24 cellular contexts compared by ENCODE assay signal in the genomic region with DNA sequence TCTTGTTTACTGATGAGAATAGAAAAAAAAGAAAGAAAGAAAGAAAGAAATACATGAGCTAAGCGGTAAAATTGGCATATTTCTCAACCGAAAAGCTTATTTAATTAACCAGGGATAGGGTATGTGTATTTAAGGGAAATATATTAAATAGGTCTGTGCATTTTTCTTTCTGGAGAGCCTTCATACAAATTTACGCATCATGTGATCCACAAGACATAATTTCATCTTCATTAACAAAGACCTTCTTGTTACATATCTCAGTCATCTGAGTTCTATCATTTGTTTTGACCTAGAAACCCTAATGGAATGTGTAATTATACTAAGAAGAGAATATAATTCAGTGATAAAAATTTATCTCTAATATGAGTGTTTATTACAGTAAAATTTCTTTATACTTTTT.
"Had no signal": no experiment of that assay in that cellular context is flagged by ENCODE, and none has a peak within 500 bp of the region (broad histone marks: within the 10 kb centered on the region; RNA-seq: fewer than 3 reads in every experiment).

No MANE protein-coding gene starts in this region.

- H3K36me3 Mint-ChIP-seq: mesothelial cell of epicardium; naive B cell; naive thymus-derived CD8-positive, alpha-beta T cell had no signal

- H3K4me1 Mint-ChIP-seq: mesothelial cell of epicardium; naive B cell; naive thymus-derived CD8-positive, alpha-beta T cell had no signal

- H3K27ac ChIP-seq: coronary artery, dorsolateral prefrontal cortex, esophagus muscularis mucosa, foreskin keratinocyte, gastrocnemius medialis, heart right ventricle, left lung, lower lobe of right lung had no signal

- H3K9me3 ChIP-seq: esophagus muscularis mucosa, gastrocnemius medialis, heart right ventricle, left lung, lower lobe of right lung, mucosa of descending colon had no signal

- H3K4me3 Mint-ChIP-seq: mesothelial cell of epicardium; naive B cell; naive thymus-derived CD8-positive, alpha-beta T cell had no signal

- H3K36me3 ChIP-seq: gastrocnemius medialis, left lung had no signal

- H3K27me3 Mint-ChIP-seq: naive B cell; naive thymus-derived CD8-positive, alpha-beta T cell had no signal

- H3K27me3 ChIP-seq: dorsolateral prefrontal cortex, esophagus muscularis mucosa, foreskin keratinocyte, gastrocnemius medialis, heart right ventricle, left lung had no signal

- H3K27ac Mint-ChIP-seq: mesothelial cell of epicardium; naive B cell; naive thymus-derived CD8-positive, alpha-beta T cell had no signal

- ATAC-seq: foreskin keratinocyte; gastrocnemius medialis; heart right ventricle; left cardiac atrium; left lung; left ventricle myocardium superior; lower lobe of right lung; mucosa of descending colon; naive thymus-derived CD8-positive, alpha-beta T cell had no signal

- H3K4me1 ChIP-seq: esophagus muscularis mucosa, foreskin keratinocyte, gastrocnemius medialis, heart right ventricle, left lung, lower lobe of right lung had no signal

- H3K4me3 ChIP-seq: coronary artery, dorsolateral prefrontal cortex, esophagus muscularis mucosa, gastrocnemius medialis, heart right ventricle, left lung, lower lobe of right lung, mucosa of descending colon had no signal

- DNase-seq: dermis blood vessel endothelial cell; dorsolateral prefrontal cortex; effector CD4-positive, alpha-beta T cell; effector memory CD4-positive, alpha-beta T cell; foreskin keratinocyte; gastrocnemius medialis; glutamatergic neuron; head of caudate nucleus; heart right ventricle; hippocampal formation; left cardiac atrium; left lung; left ventricle myocardium superior; lower lobe of right lung; mesenchymal stem cell; mucosa of descending colon; naive B cell; naive thymus-derived CD8-positive, alpha-beta T cell had no signal

- FAIRE-seq: endothelial cell of umbilical vein, islet of Langerhans, keratinocyte had no signal
